1 cellular context compared by ENCODE assay signal in the genomic region with DNA sequence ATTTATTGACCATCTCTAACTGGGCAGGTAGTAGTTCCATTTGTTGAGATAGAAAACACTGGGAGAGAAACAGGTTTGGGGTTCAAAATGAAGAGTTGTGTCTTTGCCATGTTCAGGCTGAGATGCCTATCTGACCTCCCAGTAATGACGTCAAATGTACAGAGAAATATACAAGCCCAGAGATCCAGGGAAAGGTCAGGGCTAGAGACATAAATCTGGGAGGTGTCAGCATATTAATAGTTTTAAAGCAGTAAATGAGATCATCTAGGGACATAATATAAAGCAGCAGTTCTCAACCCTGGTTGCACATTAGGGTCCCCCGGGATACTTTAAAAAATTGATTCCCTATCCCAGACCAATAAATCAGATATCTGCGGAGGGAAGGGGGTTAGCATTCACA.
A peak's percentile ranks its signal among the peaks of the same experiment; 100 is the strongest.
TF ChIP-seq lines count a peak whose summit lies in the region.

No MANE protein-coding gene starts in this region.

TF ChIP-seq in HEK293, 187 proteins besides CTCF, POLR2A, EP300 and RAD21 (continued from another document):
- no peak for TF ChIP-seq ZNF426 (tag by site-specific recombination; IDR thresholded peaks at IDR 0.05)
- peak; percentile 41; the same call in 1 of the 2 replicates for TF ChIP-seq ZFP69B (tag by site-specific recombination; IDR thresholded peaks at IDR 0.05)
- TF ChIP-seq ZBTB7A (tag by site-specific recombination; IDR thresholded peaks at IDR 0.05; ENCODE audit: low read depth), result no peak
- TF ChIP-seq ZNF366 (tag by site-specific recombination; conservative IDR thresholded peaks at IDR 0.05), result no peak
- TF ChIP-seq ZNF571 (tag by site-specific recombination; IDR thresholded peaks at IDR 0.05), result no peak
- TF ChIP-seq ZBTB21 (tag by site-specific recombination; IDR thresholded peaks at IDR 0.05), result 0 out of 2 replicates have a peak, but pooled peaks have one; percentile 30
- no peak for TF ChIP-seq ZNF530 (tag by site-specific recombination; IDR thresholded peaks at IDR 0.05; ENCODE audit: low read depth)
- no peak for TF ChIP-seq ZNF529 (tag by site-specific recombination; IDR thresholded peaks at IDR 0.05; ENCODE audit: insufficient replicate concordance)
- TF ChIP-seq MEIS1 (CRISPR knock-in tag; IDR thresholded peaks at IDR 0.05; ENCODE audit: borderline replicate concordance), result no peak
- TF ChIP-seq, protein P1, sequence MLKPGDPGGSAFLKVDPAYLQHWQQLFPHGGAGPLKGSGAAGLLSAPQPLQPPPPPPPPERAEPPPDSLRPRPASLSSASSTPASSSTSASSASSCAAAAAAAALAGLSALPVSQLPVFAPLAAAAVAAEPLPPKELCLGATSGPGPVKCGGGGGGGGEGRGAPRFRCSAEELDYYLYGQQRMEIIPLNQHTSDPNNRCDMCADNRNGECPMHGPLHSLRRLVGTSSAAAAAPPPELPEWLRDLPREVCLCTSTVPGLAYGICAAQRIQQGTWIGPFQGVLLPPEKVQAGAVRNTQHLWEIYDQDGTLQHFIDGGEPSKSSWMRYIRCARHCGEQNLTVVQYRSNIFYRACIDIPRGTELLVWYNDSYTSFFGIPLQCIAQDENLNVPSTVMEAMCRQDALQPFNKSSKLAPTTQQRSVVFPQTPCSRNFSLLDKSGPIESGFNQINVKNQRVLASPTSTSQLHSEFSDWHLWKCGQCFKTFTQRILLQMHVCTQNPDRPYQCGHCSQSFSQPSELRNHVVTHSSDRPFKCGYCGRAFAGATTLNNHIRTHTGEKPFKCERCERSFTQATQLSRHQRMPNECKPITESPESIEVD (tag by site-specific recombination; IDR thresholded peaks at IDR 0.05), result peak; percentile 59
- no peak for TF ChIP-seq ZBTB1 (tag by site-specific recombination; IDR thresholded peaks at IDR 0.05)
- no peak for TF ChIP-seq ZNF335 (tag by site-specific recombination; conservative IDR thresholded peaks at IDR 0.05)
- TF ChIP-seq, protein P2, sequence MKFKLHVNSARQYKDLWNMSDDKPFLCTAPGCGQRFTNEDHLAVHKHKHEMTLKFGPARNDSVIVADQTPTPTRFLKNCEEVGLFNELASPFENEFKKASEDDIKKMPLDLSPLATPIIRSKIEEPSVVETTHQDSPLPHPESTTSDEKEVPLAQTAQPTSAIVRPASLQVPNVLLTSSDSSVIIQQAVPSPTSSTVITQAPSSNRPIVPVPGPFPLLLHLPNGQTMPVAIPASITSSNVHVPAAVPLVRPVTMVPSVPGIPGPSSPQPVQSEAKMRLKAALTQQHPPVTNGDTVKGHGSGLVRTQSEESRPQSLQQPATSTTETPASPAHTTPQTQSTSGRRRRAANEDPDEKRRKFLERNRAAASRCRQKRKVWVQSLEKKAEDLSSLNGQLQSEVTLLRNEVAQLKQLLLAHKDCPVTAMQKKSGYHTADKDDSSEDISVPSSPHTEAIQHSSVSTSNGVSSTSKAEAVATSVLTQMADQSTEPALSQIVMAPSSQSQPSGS (tag by site-specific recombination; IDR thresholded peaks at IDR 0.05; ENCODE audit: low read depth), result peak; percentile 73; the same call in 1 of the 2 replicates
- TF ChIP-seq ZEB2 (tag by site-specific recombination; IDR thresholded peaks at IDR 0.05), result peak; percentile 50; the same call in 1 of the 2 replicates
